8 cellular contexts compared by ENCODE assay signal in genomic region chr12:17571047-17571446, GRCh38.
"Had no signal": no experiment of that assay in that cellular context is flagged by ENCODE, and none has a peak within 500 bp of the region (broad histone marks: within the 10 kb centered on the region; RNA-seq: fewer than 3 reads in every experiment).

No MANE protein-coding gene starts in this region.

- H3K27me3 Mint-ChIP-seq: IgD-negative memory B cell had no signal

- H3K27ac ChIP-seq: HL-60 had no signal

- DNase-seq: IMR-90, KBM-7, KG1 had no signal

- H3K9me3 Mint-ChIP-seq: IgD-negative memory B cell had no signal

- H3K4me3 Mint-ChIP-seq: IgD-negative memory B cell had no signal

- H3K4me3 ChIP-seq: K562 had no signal

- FAIRE-seq: HepG2, HTR-8/SVneo, K562 had no signal

- ATAC-seq: HepG2, K562 had no signal

- H3K4me1 Mint-ChIP-seq: IgD-negative memory B cell had no signal

- H3K36me3 Mint-ChIP-seq: IgD-negative memory B cell had no signal
